In genomic region chr1:246110343-246111219, GRCh38 we compare ENCODE assay signal across 1 cellular context.
A peak's percentile ranks its signal among the peaks of the same experiment; 100 is the strongest.
TF ChIP-seq lines count a peak whose summit lies in the region.

No MANE protein-coding gene starts in this region.

TF ChIP-seq in K562, 482 proteins besides CTCF, POLR2A, EP300 and RAD21 (continued from another document and continues in another):
- TF ChIP-seq, protein P1, sequence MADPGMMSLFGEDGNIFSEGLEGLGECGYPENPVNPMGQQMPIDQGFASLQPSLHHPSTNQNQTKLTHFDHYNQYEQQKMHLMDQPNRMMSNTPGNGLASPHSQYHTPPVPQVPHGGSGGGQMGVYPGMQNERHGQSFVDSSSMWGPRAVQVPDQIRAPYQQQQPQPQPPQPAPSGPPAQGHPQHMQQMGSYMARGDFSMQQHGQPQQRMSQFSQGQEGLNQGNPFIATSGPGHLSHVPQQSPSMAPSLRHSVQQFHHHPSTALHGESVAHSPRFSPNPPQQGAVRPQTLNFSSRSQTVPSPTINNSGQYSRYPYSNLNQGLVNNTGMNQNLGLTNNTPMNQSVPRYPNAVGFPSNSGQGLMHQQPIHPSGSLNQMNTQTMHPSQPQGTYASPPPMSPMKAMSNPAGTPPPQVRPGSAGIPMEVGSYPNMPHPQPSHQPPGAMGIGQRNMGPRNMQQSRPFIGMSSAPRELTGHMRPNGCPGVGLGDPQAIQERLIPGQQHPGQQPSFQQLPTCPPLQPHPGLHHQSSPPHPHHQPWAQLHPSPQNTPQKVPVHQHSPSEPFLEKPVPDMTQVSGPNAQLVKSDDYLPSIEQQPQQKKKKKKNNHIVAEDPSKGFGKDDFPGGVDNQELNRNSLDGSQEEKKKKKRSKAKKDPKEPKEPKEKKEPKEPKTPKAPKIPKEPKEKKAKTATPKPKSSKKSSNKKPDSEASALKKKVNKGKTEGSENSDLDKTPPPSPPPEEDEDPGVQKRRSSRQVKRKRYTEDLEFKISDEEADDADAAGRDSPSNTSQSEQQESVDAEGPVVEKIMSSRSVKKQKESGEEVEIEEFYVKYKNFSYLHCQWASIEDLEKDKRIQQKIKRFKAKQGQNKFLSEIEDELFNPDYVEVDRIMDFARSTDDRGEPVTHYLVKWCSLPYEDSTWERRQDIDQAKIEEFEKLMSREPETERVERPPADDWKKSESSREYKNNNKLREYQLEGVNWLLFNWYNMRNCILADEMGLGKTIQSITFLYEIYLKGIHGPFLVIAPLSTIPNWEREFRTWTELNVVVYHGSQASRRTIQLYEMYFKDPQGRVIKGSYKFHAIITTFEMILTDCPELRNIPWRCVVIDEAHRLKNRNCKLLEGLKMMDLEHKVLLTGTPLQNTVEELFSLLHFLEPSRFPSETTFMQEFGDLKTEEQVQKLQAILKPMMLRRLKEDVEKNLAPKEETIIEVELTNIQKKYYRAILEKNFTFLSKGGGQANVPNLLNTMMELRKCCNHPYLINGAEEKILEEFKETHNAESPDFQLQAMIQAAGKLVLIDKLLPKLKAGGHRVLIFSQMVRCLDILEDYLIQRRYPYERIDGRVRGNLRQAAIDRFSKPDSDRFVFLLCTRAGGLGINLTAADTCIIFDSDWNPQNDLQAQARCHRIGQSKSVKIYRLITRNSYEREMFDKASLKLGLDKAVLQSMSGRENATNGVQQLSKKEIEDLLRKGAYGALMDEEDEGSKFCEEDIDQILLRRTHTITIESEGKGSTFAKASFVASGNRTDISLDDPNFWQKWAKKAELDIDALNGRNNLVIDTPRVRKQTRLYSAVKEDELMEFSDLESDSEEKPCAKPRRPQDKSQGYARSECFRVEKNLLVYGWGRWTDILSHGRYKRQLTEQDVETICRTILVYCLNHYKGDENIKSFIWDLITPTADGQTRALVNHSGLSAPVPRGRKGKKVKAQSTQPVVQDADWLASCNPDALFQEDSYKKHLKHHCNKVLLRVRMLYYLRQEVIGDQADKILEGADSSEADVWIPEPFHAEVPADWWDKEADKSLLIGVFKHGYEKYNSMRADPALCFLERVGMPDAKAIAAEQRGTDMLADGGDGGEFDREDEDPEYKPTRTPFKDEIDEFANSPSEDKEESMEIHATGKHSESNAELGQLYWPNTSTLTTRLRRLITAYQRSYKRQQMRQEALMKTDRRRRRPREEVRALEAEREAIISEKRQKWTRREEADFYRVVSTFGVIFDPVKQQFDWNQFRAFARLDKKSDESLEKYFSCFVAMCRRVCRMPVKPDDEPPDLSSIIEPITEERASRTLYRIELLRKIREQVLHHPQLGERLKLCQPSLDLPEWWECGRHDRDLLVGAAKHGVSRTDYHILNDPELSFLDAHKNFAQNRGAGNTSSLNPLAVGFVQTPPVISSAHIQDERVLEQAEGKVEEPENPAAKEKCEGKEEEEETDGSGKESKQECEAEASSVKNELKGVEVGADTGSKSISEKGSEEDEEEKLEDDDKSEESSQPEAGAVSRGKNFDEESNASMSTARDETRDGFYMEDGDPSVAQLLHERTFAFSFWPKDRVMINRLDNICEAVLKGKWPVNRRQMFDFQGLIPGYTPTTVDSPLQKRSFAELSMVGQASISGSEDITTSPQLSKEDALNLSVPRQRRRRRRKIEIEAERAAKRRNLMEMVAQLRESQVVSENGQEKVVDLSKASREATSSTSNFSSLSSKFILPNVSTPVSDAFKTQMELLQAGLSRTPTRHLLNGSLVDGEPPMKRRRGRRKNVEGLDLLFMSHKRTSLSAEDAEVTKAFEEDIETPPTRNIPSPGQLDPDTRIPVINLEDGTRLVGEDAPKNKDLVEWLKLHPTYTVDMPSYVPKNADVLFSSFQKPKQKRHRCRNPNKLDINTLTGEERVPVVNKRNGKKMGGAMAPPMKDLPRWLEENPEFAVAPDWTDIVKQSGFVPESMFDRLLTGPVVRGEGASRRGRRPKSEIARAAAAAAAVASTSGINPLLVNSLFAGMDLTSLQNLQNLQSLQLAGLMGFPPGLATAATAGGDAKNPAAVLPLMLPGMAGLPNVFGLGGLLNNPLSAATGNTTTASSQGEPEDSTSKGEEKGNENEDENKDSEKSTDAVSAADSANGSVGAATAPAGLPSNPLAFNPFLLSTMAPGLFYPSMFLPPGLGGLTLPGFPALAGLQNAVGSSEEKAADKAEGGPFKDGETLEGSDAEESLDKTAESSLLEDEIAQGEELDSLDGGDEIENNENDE (IDR thresholded peaks at IDR 0.05; ENCODE audit: low read depth, low read length): no peak
- no peak for TF ChIP-seq ETV6 (IDR thresholded peaks at IDR 0.05; ENCODE audit: borderline replicate concordance in 1 of 2, low read depth in 2 of 2, low read length in 1 of 2)
- no peak for TF ChIP-seq ETV6 (CRISPR knock-in tag; IDR thresholded peaks at IDR 0.05; ENCODE audit: borderline replicate concordance)
- peak; percentile 25; the same call in 1 of the 2 replicates for TF ChIP-seq STAT5A (IDR thresholded peaks at IDR 0.05; ENCODE audit: borderline replicate concordance, low read length)
- TF ChIP-seq, protein P2, sequence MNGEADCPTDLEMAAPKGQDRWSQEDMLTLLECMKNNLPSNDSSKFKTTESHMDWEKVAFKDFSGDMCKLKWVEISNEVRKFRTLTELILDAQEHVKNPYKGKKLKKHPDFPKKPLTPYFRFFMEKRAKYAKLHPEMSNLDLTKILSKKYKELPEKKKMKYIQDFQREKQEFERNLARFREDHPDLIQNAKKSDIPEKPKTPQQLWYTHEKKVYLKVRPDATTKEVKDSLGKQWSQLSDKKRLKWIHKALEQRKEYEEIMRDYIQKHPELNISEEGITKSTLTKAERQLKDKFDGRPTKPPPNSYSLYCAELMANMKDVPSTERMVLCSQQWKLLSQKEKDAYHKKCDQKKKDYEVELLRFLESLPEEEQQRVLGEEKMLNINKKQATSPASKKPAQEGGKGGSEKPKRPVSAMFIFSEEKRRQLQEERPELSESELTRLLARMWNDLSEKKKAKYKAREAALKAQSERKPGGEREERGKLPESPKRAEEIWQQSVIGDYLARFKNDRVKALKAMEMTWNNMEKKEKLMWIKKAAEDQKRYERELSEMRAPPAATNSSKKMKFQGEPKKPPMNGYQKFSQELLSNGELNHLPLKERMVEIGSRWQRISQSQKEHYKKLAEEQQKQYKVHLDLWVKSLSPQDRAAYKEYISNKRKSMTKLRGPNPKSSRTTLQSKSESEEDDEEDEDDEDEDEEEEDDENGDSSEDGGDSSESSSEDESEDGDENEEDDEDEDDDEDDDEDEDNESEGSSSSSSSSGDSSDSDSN (IDR thresholded peaks at IDR 0.05; ENCODE audit: borderline replicate concordance in 1 of 2, low read depth in 2 of 2, low read length in 2 of 2): no peak
- TF ChIP-seq CHCHD3 (CRISPR knock-in tag; IDR thresholded peaks at IDR 0.05): peak; percentile 63; the same call in 1 of the 2 replicates
- TF ChIP-seq CBFA2T3 (IDR thresholded peaks at IDR 0.05): peak; percentile 68
- TF ChIP-seq MTA2 (IDR thresholded peaks at IDR 0.05; ENCODE audit: low read depth): no peak
- no peak for TF ChIP-seq ARID4B (CRISPR knock-in tag; IDR thresholded peaks at IDR 0.05)
- TF ChIP-seq SMARCC2 (IDR thresholded peaks at IDR 0.05; ENCODE audit: low read depth): no peak; the same call in none of the 2 replicates
- TF ChIP-seq MYNN (IDR thresholded peaks at IDR 0.05): peak; percentile 61; the same call in 1 of the 2 replicates
- TF ChIP-seq MYNN (CRISPR knock-in tag; IDR thresholded peaks at IDR 0.05): no peak
- peak; percentile 91 for TF ChIP-seq ZNF140 (CRISPR knock-in tag; IDR thresholded peaks at IDR 0.05)
- TF ChIP-seq HCFC1 (IDR thresholded peaks at IDR 0.05; ENCODE audit: low read depth, low read length): no peak; the same call in 1 of the 2 replicates
- TF ChIP-seq HLTF (IDR thresholded peaks at IDR 0.05): no peak
- TF ChIP-seq PCBP2 (IDR thresholded peaks at IDR 0.05; ENCODE audit: low read depth, low read length, poor library complexity, severe bottlenecking): no peak
- peak; percentile 61; the same call in 1 of the 2 replicates for TF ChIP-seq BHLHE40 (IDR thresholded peaks at IDR 0.05; ENCODE audit: low read length)
- peak; percentile 100 for TF ChIP-seq ZNF395 (CRISPR knock-in tag; IDR thresholded peaks at IDR 0.05)
- TF ChIP-seq CBX1 (IDR thresholded peaks at IDR 0.05; ENCODE audit: low read depth): no peak
- TF ChIP-seq CEBPZ (IDR thresholded peaks at IDR 0.05; ENCODE audit: borderline replicate concordance, low read depth, low read length): no peak
- TF ChIP-seq PML (IDR thresholded peaks at IDR 0.05; ENCODE audit: low read length): no peak
- no peak for TF ChIP-seq TOE1 (IDR thresholded peaks at IDR 0.05; ENCODE audit: borderline replicate concordance)
- no peak for TF ChIP-seq TOE1 (CRISPR knock-in tag; IDR thresholded peaks at IDR 0.05; ENCODE audit: borderline replicate concordance, low read depth)
- TF ChIP-seq DNMT1 (IDR thresholded peaks at IDR 0.05): no peak
- TF ChIP-seq, protein P3, sequence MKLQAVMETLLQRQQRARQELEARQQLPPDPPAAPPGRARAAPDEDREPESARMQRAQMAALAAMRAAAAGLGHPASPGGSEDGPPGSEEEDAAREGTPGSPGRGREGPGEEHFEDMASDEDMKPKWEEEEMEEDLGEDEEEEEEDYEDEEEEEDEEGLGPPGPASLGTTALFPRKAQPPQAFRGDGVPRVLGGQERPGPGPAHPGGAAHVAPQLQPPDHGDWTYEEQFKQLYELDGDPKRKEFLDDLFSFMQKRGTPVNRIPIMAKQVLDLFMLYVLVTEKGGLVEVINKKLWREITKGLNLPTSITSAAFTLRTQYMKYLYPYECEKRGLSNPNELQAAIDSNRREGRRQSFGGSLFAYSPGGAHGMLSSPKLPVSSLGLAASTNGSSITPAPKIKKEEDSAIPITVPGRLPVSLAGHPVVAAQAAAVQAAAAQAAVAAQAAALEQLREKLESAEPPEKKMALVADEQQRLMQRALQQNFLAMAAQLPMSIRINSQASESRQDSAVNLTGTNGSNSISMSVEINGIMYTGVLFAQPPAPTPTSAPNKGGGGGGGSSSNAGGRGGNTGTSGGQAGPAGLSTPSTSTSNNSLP (IDR thresholded peaks at IDR 0.05; ENCODE audit: borderline replicate concordance, low read depth, low read length): 0 out of 2 replicates have a peak, but pooled peaks have one; percentile 33
- 0 out of 2 replicates have a peak, but pooled peaks have one; percentile 37 for TF ChIP-seq MXI1 (IDR thresholded peaks at IDR 0.05; ENCODE audit: low read depth, low read length)
- peak; percentile 99 for TF ChIP-seq ZNF583 (CRISPR knock-in tag; IDR thresholded peaks at IDR 0.05)
